8 cellular contexts compared by ENCODE assay signal in genomic region chr2:55268288-55268906, GRCh38. TPM values are rescaled to one million over a fixed set of nuclear protein-coding genes. Genes with fewer than 3 reads are reported as not detected.
A peak's percentile ranks its signal among the peaks of the same experiment; 100 is the strongest.
DNase-seq lines count a peak whose midpoint lies in the region; ATAC-seq and TF ChIP-seq lines count a peak whose summit lies in the region.

No MANE protein-coding gene starts in this region.

- peak overlapping the region; percentile 91 for H3K4me3 Mint-ChIP-seq in activated naive CD8-positive, alpha-beta T cell treated with anti-CD3 and anti-CD28 coated beads, Interleukin-2, amount 10 ng/mL, durations not matched to agents 7 days and 5 days

- no peak for DNase-seq in Right ventricle myocardium superior
- DNase-seq in Right ventricle myocardium inferior (ENCODE audit: missing footprints) = no peak
- DNase-seq in activated naive CD8-positive, alpha-beta T cell treated with anti-CD3 and anti-CD28 coated beads, Interleukin-2, amount 10 ng/mL, durations not matched to agents 7 days and 5 days = no peak
- DNase-seq in kidney epithelial cell (ENCODE audit: low read depth) = no peak
- no peak for DNase-seq in testis
- DNase-seq in NK-92 (lab: John Stamatoyannopoulos, UW; ENCODE audit: unreplicated experiment) = no peak
- DNase-seq in foreskin melanocyte = no peak

- no peaks in the 10 kb centered on the region for H3K36me3 ChIP-seq in kidney epithelial cell (ENCODE audit: control insufficient read depth, insufficient read depth, low read length)
- H3K36me3 ChIP-seq in testis (ENCODE audit: low read depth, missing control alignments) = no peaks in the 10 kb centered on the region

- H3K36me3 Mint-ChIP-seq in activated naive CD8-positive, alpha-beta T cell treated with anti-CD3 and anti-CD28 coated beads, Interleukin-2, amount 10 ng/mL, durations not matched to agents 7 days and 5 days = peaks cover 5% of the 10 kb centered on the region

- H3K9me3 ChIP-seq in testis = no peaks in the 10 kb centered on the region

- peak overlapping the region; percentile 68 to 78 for H3K27ac ChIP-seq in testis

- WGBS in testis, 2 donors = 8 to 10% methylated on average over 13 of the region's 13 CpGs

- H3K9me3 Mint-ChIP-seq in activated naive CD8-positive, alpha-beta T cell treated with anti-CD3 and anti-CD28 coated beads, Interleukin-2, amount 10 ng/mL, durations not matched to agents 7 days and 5 days = no peaks in the 10 kb centered on the region

- POLR2A ChIA-PET in activated naive CD8-positive, alpha-beta T cell treated with anti-CD3 and anti-CD28 coated beads, Interleukin-2, amount 10 ng/mL, durations not matched to agents 7 days and 5 days (lab: Charles Lee) = interaction anchor here (1.2 kb wide), 1 partner anchor 13 kb away, joined by 3 read pairs; no protein-coding TSS in a partner anchor

- H3K27ac Mint-ChIP-seq in activated naive CD8-positive, alpha-beta T cell treated with anti-CD3 and anti-CD28 coated beads, Interleukin-2, amount 10 ng/mL, durations not matched to agents 7 days and 5 days = peak overlapping the region; percentile 94

- peaks cover 7% of the 10 kb centered on the region for H3K4me1 Mint-ChIP-seq in activated naive CD8-positive, alpha-beta T cell treated with anti-CD3 and anti-CD28 coated beads, Interleukin-2, amount 10 ng/mL, durations not matched to agents 7 days and 5 days

- H3K27me3 ChIP-seq in kidney epithelial cell (ENCODE audit: control insufficient read depth, insufficient read depth, low read length) = no peaks in the 10 kb centered on the region
- H3K27me3 ChIP-seq in testis = no peaks in the 10 kb centered on the region

- no peak for TF ChIP-seq POLR2A in testis (IDR thresholded peaks at IDR 0.05)

- intact Hi-C loops in Right ventricle myocardium superior (cut with DNase I) (no loop called here), Right ventricle myocardium inferior (cut with DNase I) (loop anchor here (5.0 kb wide), 2 partner anchors 36 to 149 kb away; partner anchors contain the start of genes CCDC88A, CLHC1 and RPS27A), testis (cut with DNase I; ENCODE audit: low total_unique reads) (no loop called here)

- peak; percentile 5 for ATAC-seq in Right ventricle myocardium superior (ENCODE audit: poor library complexity)
- ATAC-seq in Right ventricle myocardium inferior = no peak
- no peak for ATAC-seq in activated naive CD8-positive, alpha-beta T cell treated with anti-CD3 and anti-CD28 coated beads, Interleukin-2, amount 10 ng/mL, durations not matched to agents 7 days and 5 days (ENCODE audit: low read depth)
- no peak for ATAC-seq in HG02588 (IDR thresholded peaks at IDR 0.05; ENCODE audit: unreplicated experiment)

- no peaks in the 10 kb centered on the region for H3K4me1 ChIP-seq in testis

- no peaks in the 10 kb centered on the region for H3K27me3 Mint-ChIP-seq in activated naive CD8-positive, alpha-beta T cell treated with anti-CD3 and anti-CD28 coated beads, Interleukin-2, amount 10 ng/mL, durations not matched to agents 7 days and 5 days

- TF ChIP-seq CTCF in kidney epithelial cell (IDR thresholded peaks at IDR 0.05; ENCODE audit: insufficient read depth, low read length, poor library complexity, severe bottlenecking) (no peak), testis (IDR thresholded peaks at IDR 0.05) (no peak)

- H3K4me3 ChIP-seq in kidney epithelial cell (ENCODE audit: low read depth, low read length) (peak overlapping the region; percentile 81), testis (peak overlapping the region; percentile 62 to 88)

RNA-seq across cellular contexts. Expression of gene MTIF2, which starts 0.6 kb away (rescaled TPM):
- 50.5 TPM for total RNA-seq in Right ventricle myocardium superior
- 49.6 TPM for total RNA-seq in Right ventricle myocardium inferior
- total RNA-seq in activated naive CD8-positive, alpha-beta T cell treated with anti-CD3 and anti-CD28 coated beads, Interleukin-2, amount 10 ng/mL, durations not matched to agents 7 days and 5 days = 10 to 100 TPM; 24.1 to 32.8 TPM
- 34.8 and 39.9 TPM in 2 replicates for total RNA-seq in kidney epithelial cell
- 10 to 100 TPM; 19.6 to 23.9 TPM for total RNA-seq in testis
- 15.0 TPM for polyA plus RNA-seq in testis (ENCODE audit: insufficient read depth, low read depth, low replicate concordance)

RNA-seq across cellular contexts. Expression of gene RPS27A, which starts 35.9 kb away (rescaled TPM):
- total RNA-seq in Right ventricle myocardium superior (443 TPM), Right ventricle myocardium inferior (472 TPM), kidney epithelial cell (3,043 and 3,295 TPM in 2 replicates), testis (100 to 1,000 TPM; 371 to 618 TPM)
- total RNA-seq in activated naive CD8-positive, alpha-beta T cell treated with anti-CD3 and anti-CD28 coated beads, Interleukin-2, amount 10 ng/mL, durations not matched to agents 7 days and 5 days = 1,000 to 10,000 TPM; 1,051 to 1,156 TPM
- 857 TPM for polyA plus RNA-seq in testis (ENCODE audit: insufficient read depth, low read depth, low replicate concordance)

RNA-seq across cellular contexts. Expression of gene CLHC1, which starts 36.3 kb away (rescaled TPM):
- total RNA-seq in Right ventricle myocardium superior (5.6 TPM), Right ventricle myocardium inferior (6.7 TPM), kidney epithelial cell (5.8 and 16.5 TPM in 2 replicates), testis (10 to 100 TPM in 1 of 2 donors, 1 to 10 TPM in 1; 7.9 to 14.6 TPM)
- 10 to 100 TPM; 18.1 to 19.4 TPM for total RNA-seq in activated naive CD8-positive, alpha-beta T cell treated with anti-CD3 and anti-CD28 coated beads, Interleukin-2, amount 10 ng/mL, durations not matched to agents 7 days and 5 days
- 21.2 TPM for polyA plus RNA-seq in testis (ENCODE audit: insufficient read depth, low read depth, low replicate concordance)
